In genomic region chr22:36323182-36323854, GRCh38 we compare ENCODE assay signal across 8 cellular contexts.
DNase-seq lines count a peak whose midpoint lies in the region; TF ChIP-seq lines count a peak whose summit lies in the region.
"Had no signal": no experiment of that assay in that cellular context is flagged by ENCODE, and none has a peak within 500 bp of the region (broad histone marks: within the 10 kb centered on the region; RNA-seq: fewer than 3 reads in every experiment).

No MANE protein-coding gene starts in this region.

- H3K36me3 ChIP-seq in thymus (ENCODE audit: control insufficient read depth, insufficient read depth) = peaks cover 100% of the 10 kb centered on the region

- TF ChIP-seq CTCF in choroid plexus epithelial cell (conservative IDR thresholded peaks at IDR 0.05; ENCODE audit: low read depth, low read length) = no peak

- whole genome bisulfite sequencing in thymus = 92% methylated on average over 14 of the region's 14 CpGs

- DNase-seq in NCI-H2171 treated with DMSO at 0.1 percent for 48 hours (lab: John Stamatoyannopoulos, UW) = peak; percentile 79
- DNase-seq in choroid plexus epithelial cell (ENCODE audit: low read depth) = peak; percentile 82
- peak; percentile 83 for DNase-seq in medulla oblongata (ENCODE audit: extremely low spot score)
- DNase-seq in erythroblast (lab: John Stamatoyannopoulos, UW) = no peak
- no peak for DNase-seq in HPDE6-E6E7 (ENCODE audit: extremely low spot score)
- no peak for DNase-seq in NCI-H82 treated with DMSO at 0.1 percent for 48 hours (lab: John Stamatoyannopoulos, UW; ENCODE audit: unreplicated experiment)
- DNase-seq: OCI-M1 had no signal

- peak overlapping the region; percentile 68 for H3K27ac ChIP-seq in thymus (ENCODE audit: low read depth)

- H3K9me3 ChIP-seq in thymus (ENCODE audit: control insufficient read depth) = no peaks in the 10 kb centered on the region

- no peak overlapping the region for H3K4me3 ChIP-seq in choroid plexus epithelial cell (ENCODE audit: low read depth, low read length)
- H3K4me3 ChIP-seq in thymus (ENCODE audit: low read length) = no peak overlapping the region

- no peak for TF ChIP-seq POLR2A in erythroblast (IDR thresholded peaks at IDR 0.05; ENCODE audit: low read length)

- no peaks in the 10 kb centered on the region for H3K4me1 ChIP-seq in thymus (ENCODE audit: control insufficient read depth, insufficient read depth, low read length)

- no peaks in the 10 kb centered on the region for H3K27me3 ChIP-seq in thymus (ENCODE audit: control insufficient read depth, insufficient read depth)

Comparison
In these comparisons a context has a peak if more than half of its experiments do, and no peak if none do; other contexts are left out.
1. DNase-seq: peak in NCI-H2171 treated with DMSO at 0.1 percent for 48 hours (single experiment), choroid plexus epithelial cell (single experiment) and medulla oblongata (single experiment); none in erythroblast (0 of 2), HPDE6-E6E7 (single experiment) and NCI-H82 treated with DMSO at 0.1 percent for 48 hours (single experiment).